10 cellular contexts compared by ENCODE assay signal in the genomic region with DNA sequence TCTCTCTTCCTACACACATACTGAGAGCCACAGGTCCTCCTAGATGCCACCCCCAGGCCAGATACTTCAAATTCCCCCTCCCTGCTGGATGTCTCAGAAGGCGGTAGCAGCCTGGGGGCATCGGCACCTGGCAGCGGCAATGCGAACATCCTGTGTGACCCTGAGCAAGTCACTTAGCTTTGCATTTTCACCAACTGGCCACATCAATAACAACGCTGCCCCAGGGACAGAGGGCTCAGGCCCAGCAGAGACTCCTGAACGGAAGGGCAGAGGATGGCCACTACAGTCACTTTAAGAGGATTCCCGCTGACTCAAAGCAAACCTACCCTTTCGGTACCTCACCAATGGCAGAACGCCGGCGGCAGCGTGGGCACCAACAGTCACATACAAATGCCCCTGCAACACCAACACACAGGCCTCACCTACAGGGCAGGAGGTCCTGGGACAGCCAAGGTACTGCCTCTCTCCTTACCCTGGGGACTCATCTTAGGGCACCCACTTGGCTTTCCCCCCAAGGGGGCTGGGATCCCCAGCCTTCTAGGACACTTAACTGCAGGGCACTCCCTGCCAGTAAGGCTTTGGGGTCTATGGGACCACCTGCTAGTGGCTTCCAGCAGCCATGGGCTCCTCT. TPM values are rescaled to one million over a fixed set of nuclear protein-coding genes. Genes with fewer than 3 reads are reported as not detected.
DNase-seq lines count a peak whose midpoint lies in the region; ATAC-seq and TF ChIP-seq lines count a peak whose summit lies in the region.
"Had no signal": no experiment of that assay in that cellular context is flagged by ENCODE, and none has a peak within 500 bp of the region (broad histone marks: within the 10 kb centered on the region; RNA-seq: fewer than 3 reads in every experiment).

No MANE protein-coding gene starts in this region.

- no peaks in the 10 kb centered on the region for H3K9me3 Mint-ChIP-seq in activated CD8-positive, alpha-beta T cell treated with anti-CD3 and anti-CD28 coated beads, Interleukin-2, amount 10 ng/mL, durations not matched to agents 7 days and 5 days (ENCODE audit: insufficient read depth)

- peaks cover 8% of the 10 kb centered on the region for H3K4me1 ChIP-seq in iPS-15b (ENCODE audit: control insufficient read depth, insufficient read depth, low read length)

- peaks cover 57% of the 10 kb centered on the region for H3K27me3 Mint-ChIP-seq in activated CD8-positive, alpha-beta T cell treated with anti-CD3 and anti-CD28 coated beads, Interleukin-2, amount 10 ng/mL, durations not matched to agents 7 days and 5 days (ENCODE audit: low read depth)

- CTCF ChIA-PET in RWPE1 (lab: Yijun Ruan, JAX), result interaction anchor here (1.0 to 2.1 kb wide), 4 partner anchors 7 to 305 kb away, joined by 5 to 10 read pairs (median 7); no protein-coding TSS in a partner anchor
- CTCF ChIA-PET in activated CD8-positive, alpha-beta T cell treated with anti-CD3 and anti-CD28 coated beads, Interleukin-2, amount 10 ng/mL, durations not matched to agents 7 days and 5 days (lab: Charles Lee), result interaction anchor here (1.5 to 2.8 kb wide), 7 partner anchors 12 to 305 kb away, joined by 7 to 15 read pairs (median 11); no protein-coding TSS in a partner anchor

- no peak for ATAC-seq in sciatic nerve
- no peak for ATAC-seq in HG03108 (IDR thresholded peaks at IDR 0.05; ENCODE audit: unreplicated experiment)
- no peak for ATAC-seq in activated CD8-positive, alpha-beta T cell treated with anti-CD3 and anti-CD28 coated beads, Interleukin-2, amount 10 ng/mL, durations not matched to agents 7 days and 5 days

- no peaks in the 10 kb centered on the region for H3K36me3 ChIP-seq in iPS-15b (ENCODE audit: control insufficient read depth, insufficient read depth, low read length)

- TF ChIP-seq CTCF in RWPE1 (conservative IDR thresholded peaks at IDR 0.05; ENCODE audit: low read depth), result no peak

- POLR2A ChIA-PET in RWPE1 (lab: Yijun Ruan, JAX; ENCODE audit: low non-redundant PET), result no interaction called here
- POLR2A ChIA-PET in activated CD8-positive, alpha-beta T cell treated with anti-CD3 and anti-CD28 coated beads, Interleukin-2, amount 10 ng/mL, durations not matched to agents 7 days and 5 days (lab: Charles Lee), result no interaction called here

- no peaks in the 10 kb centered on the region for H3K9me3 ChIP-seq in iPS-15b (ENCODE audit: control insufficient read depth, insufficient read depth, low read length)

- H3K36me3 Mint-ChIP-seq in activated CD8-positive, alpha-beta T cell treated with anti-CD3 and anti-CD28 coated beads, Interleukin-2, amount 10 ng/mL, durations not matched to agents 7 days and 5 days (ENCODE audit: low read depth), result no peaks in the 10 kb centered on the region

- 0 out of 2 replicates have a peak overlapping the region, but pooled peaks have one; percentile 41 for H3K27ac ChIP-seq in RWPE1

- no peak overlapping the region for H3K9ac ChIP-seq in iPS-15b (ENCODE audit: low read depth, low read length)

- H3K4me1 Mint-ChIP-seq in activated CD8-positive, alpha-beta T cell treated with anti-CD3 and anti-CD28 coated beads, Interleukin-2, amount 10 ng/mL, durations not matched to agents 7 days and 5 days (ENCODE audit: low read depth), result peaks cover 6% of the 10 kb centered on the region

- peak; percentile 80 for DNase-seq in ELF-1 (ENCODE audit: low read depth, low spot score)
- no peak for DNase-seq in RWPE1 (ENCODE audit: low spot score)
- DNase-seq in sciatic nerve (ENCODE audit: low spot score), result peak; percentile 44
- DNase-seq in DMS153 (lab: John Stamatoyannopoulos, UW), result no peak
- DNase-seq in amniotic stem cell (lab: John Stamatoyannopoulos, UW), result no peak
- no peak for DNase-seq in activated CD8-positive, alpha-beta T cell treated with anti-CD3 and anti-CD28 coated beads, Interleukin-2, amount 10 ng/mL, durations not matched to agents 7 days and 5 days
- DNase-seq: effector CD8-positive, alpha-beta T cell had no signal

- H3K27me3 ChIP-seq in iPS-15b (ENCODE audit: control insufficient read depth, insufficient read depth, low read length), result peaks cover 66% of the 10 kb centered on the region

- H3K4me3 ChIP-seq in iPS-15b (ENCODE audit: low read depth, low read length), result peak overlapping the region; percentile 63
- H3K4me3 ChIP-seq: lung had no signal

- no peak overlapping the region for H3K4me3 Mint-ChIP-seq in activated CD8-positive, alpha-beta T cell treated with anti-CD3 and anti-CD28 coated beads, Interleukin-2, amount 10 ng/mL, durations not matched to agents 7 days and 5 days

- H3K27ac Mint-ChIP-seq in activated CD8-positive, alpha-beta T cell treated with anti-CD3 and anti-CD28 coated beads, Interleukin-2, amount 10 ng/mL, durations not matched to agents 7 days and 5 days, result no peak overlapping the region

- intact Hi-C loops in sciatic nerve (cut with DNase I), result no loop called here

RNA-seq across cellular contexts. Expression of a gene that starts 1.6 kb away (rescaled TPM):
- 0.62 TPM for total RNA-seq in sciatic nerve
- not detected for total RNA-seq in activated CD8-positive, alpha-beta T cell treated with anti-CD3 and anti-CD28 coated beads, Interleukin-2, amount 10 ng/mL, durations not matched to agents 7 days and 5 days

Comparison
In these comparisons a context has a peak if more than half of its experiments do, and no peak if none do; other contexts are left out.
1. DNase-seq: peak in ELF-1 (single experiment) and sciatic nerve (single experiment); none in RWPE1 (single experiment), DMS153 (single experiment), amniotic stem cell (single experiment) and activated CD8-positive, alpha-beta T cell treated with anti-CD3 and anti-CD28 coated beads, Interleukin-2, amount 10 ng/mL, durations not matched to agents 7 days and 5 days (single experiment).